In the genomic region with DNA sequence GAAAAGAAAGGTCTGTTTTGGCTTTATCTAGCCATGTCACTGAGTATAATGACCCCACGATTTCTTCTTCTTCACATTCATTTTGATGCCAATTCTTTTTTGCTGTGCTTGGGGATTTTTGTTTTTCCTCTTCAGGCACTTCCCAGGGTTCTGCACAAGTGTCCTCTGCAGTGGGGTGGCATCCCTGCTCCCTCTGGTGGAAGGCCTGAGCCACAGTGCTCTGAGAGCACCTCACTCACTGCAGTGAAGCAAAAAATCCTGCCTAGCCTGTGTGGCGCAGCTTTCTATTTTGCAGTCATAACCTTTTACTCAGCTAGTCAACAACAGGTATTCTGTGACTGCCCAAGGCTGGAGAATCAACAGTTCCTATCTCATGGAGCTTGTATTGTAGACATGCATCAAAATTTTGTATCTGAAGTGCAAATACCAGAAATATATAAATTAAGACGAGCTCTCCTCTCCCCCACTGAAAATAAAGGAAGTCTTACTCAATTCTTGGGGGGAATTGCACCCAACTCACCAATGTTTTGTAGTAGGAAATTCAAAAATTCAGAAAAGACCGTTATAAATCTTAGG, we compare ENCODE assay signal across 8 cellular contexts.
DNase-seq lines count a peak whose midpoint lies in the region; ATAC-seq and TF ChIP-seq lines count a peak whose summit lies in the region.

No MANE protein-coding gene starts in this region.

- H3K36me3 Mint-ChIP-seq in activated naive CD8-positive, alpha-beta T cell treated with anti-CD3 and anti-CD28 coated beads, Interleukin-2, amount 50 U/mL, for 24 hours (ENCODE audit: low read depth): no peaks in the 10 kb centered on the region
- H3K36me3 Mint-ChIP-seq in T-helper 2 cell treated with Interferon-gamma antibody and Interleukin-4, amounts not matched to agents 5 μg/mL and 100 μg/mL, for 36 hours (ENCODE audit: low read depth): no peaks in the 10 kb centered on the region

- no peak for TF ChIP-seq POLR2A in prostate gland (IDR thresholded peaks at IDR 0.05)

- peaks cover 6% of the 10 kb centered on the region for H3K27me3 Mint-ChIP-seq in activated naive CD8-positive, alpha-beta T cell treated with anti-CD3 and anti-CD28 coated beads, Interleukin-2, amount 50 U/mL, for 24 hours
- peaks cover 10% of the 10 kb centered on the region for H3K27me3 Mint-ChIP-seq in T-helper 2 cell treated with Interferon-gamma antibody and Interleukin-4, amounts not matched to agents 5 μg/mL and 100 μg/mL, for 36 hours (ENCODE audit: low read depth)

- DNase-seq in DMS 273 (lab: John Stamatoyannopoulos, UW; ENCODE audit: unreplicated experiment): peak; percentile 61
- DNase-seq in DMS 273 treated with DMSO at 0.1 percent for 48 hours (lab: John Stamatoyannopoulos, UW): no peak
- DNase-seq in NCI-H1417 treated with DMSO at 0.1 percent for 48 hours (lab: John Stamatoyannopoulos, UW): peak; percentile 17
- peak; percentile 48 for DNase-seq in UCSD-AML1 (lab: John Stamatoyannopoulos, UW; ENCODE audit: unreplicated experiment)
- DNase-seq in left cardiac atrium: peak; percentile 62
- peak; percentile 27 for DNase-seq in prostate gland (ENCODE audit: low spot score)
- DNase-seq in activated naive CD8-positive, alpha-beta T cell treated with anti-CD3 and anti-CD28 coated beads, Interleukin-2, amount 50 U/mL, for 24 hours: no peak
- DNase-seq in T-helper 2 cell treated with Interferon-gamma antibody and Interleukin-4, amounts not matched to agents 5 μg/mL and 100 μg/mL, for 36 hours (ENCODE audit: low spot score): no peak

- intact Hi-C loops in left cardiac atrium (cut with DNase I) (loop anchor here (2.0 to 10.0 kb wide), 4 partner anchors 152 to 532 kb away; no protein-coding TSS in a partner anchor), prostate gland (cut with DNase I) (loop anchor here (2.0 to 10.0 kb wide), 4 partner anchors 152 to 820 kb away; a partner anchor contains a TSS)

- no peak overlapping the region for H3K27ac Mint-ChIP-seq in activated naive CD8-positive, alpha-beta T cell treated with anti-CD3 and anti-CD28 coated beads, Interleukin-2, amount 50 U/mL, for 24 hours
- H3K27ac Mint-ChIP-seq in T-helper 2 cell treated with Interferon-gamma antibody and Interleukin-4, amounts not matched to agents 5 μg/mL and 100 μg/mL, for 36 hours: no peak overlapping the region

- no peaks in the 10 kb centered on the region for H3K9me3 ChIP-seq in prostate gland

- no peaks in the 10 kb centered on the region for H3K36me3 ChIP-seq in prostate gland

- H3K4me1 ChIP-seq in prostate gland (replicated peaks): no peaks in the 10 kb centered on the region

- no peak overlapping the region for H3K4me3 Mint-ChIP-seq in activated naive CD8-positive, alpha-beta T cell treated with anti-CD3 and anti-CD28 coated beads, Interleukin-2, amount 50 U/mL, for 24 hours
- no peak overlapping the region for H3K4me3 Mint-ChIP-seq in T-helper 2 cell treated with Interferon-gamma antibody and Interleukin-4, amounts not matched to agents 5 μg/mL and 100 μg/mL, for 36 hours

- TF ChIP-seq CTCF in prostate gland (IDR thresholded peaks at IDR 0.05): peak; percentile 29 to 80 (median 64)

- peak; percentile 88 to 94 for ATAC-seq in left cardiac atrium
- no peak for ATAC-seq in activated naive CD8-positive, alpha-beta T cell treated with anti-CD3 and anti-CD28 coated beads, Interleukin-2, amount 50 U/mL, for 24 hours

- no peaks in the 10 kb centered on the region for H3K9me3 Mint-ChIP-seq in activated naive CD8-positive, alpha-beta T cell treated with anti-CD3 and anti-CD28 coated beads, Interleukin-2, amount 50 U/mL, for 24 hours
- no peaks in the 10 kb centered on the region for H3K9me3 Mint-ChIP-seq in T-helper 2 cell treated with Interferon-gamma antibody and Interleukin-4, amounts not matched to agents 5 μg/mL and 100 μg/mL, for 36 hours

- no peaks in the 10 kb centered on the region for H3K4me1 Mint-ChIP-seq in activated naive CD8-positive, alpha-beta T cell treated with anti-CD3 and anti-CD28 coated beads, Interleukin-2, amount 50 U/mL, for 24 hours
- H3K4me1 Mint-ChIP-seq in T-helper 2 cell treated with Interferon-gamma antibody and Interleukin-4, amounts not matched to agents 5 μg/mL and 100 μg/mL, for 36 hours (ENCODE audit: low read depth): no peaks in the 10 kb centered on the region

- no peak overlapping the region for H3K4me3 ChIP-seq in prostate gland

- 60% methylated on average over 4 of the region's 4 CpGs for WGBS in prostate gland

- H3K27me3 ChIP-seq in prostate gland (replicated peaks; ENCODE audit: insufficient read depth): no peaks in the 10 kb centered on the region

- no peak overlapping the region for H3K27ac ChIP-seq in prostate gland

Comparison
In these comparisons a context has a peak if more than half of its experiments do, and no peak if none do; other contexts are left out.
1. DNase-seq: peak in DMS 273 (single experiment), NCI-H1417 treated with DMSO at 0.1 percent for 48 hours (single experiment), UCSD-AML1 (single experiment), left cardiac atrium (single experiment) and prostate gland (single experiment); none in DMS 273 treated with DMSO at 0.1 percent for 48 hours (single experiment), activated naive CD8-positive, alpha-beta T cell treated with anti-CD3 and anti-CD28 coated beads, Interleukin-2, amount 50 U/mL, for 24 hours (single experiment) and T-helper 2 cell treated with Interferon-gamma antibody and Interleukin-4, amounts not matched to agents 5 μg/mL and 100 μg/mL, for 36 hours (single experiment).